ENCODE assay signal across 19 cellular contexts in genomic region chr22:27791494-27792241, GRCh38. TPM values are rescaled to one million over a fixed set of nuclear protein-coding genes. Genes with fewer than 3 reads are reported as not detected.
DNase-seq lines count a peak whose midpoint lies in the region; ATAC-seq and TF ChIP-seq lines count a peak whose summit lies in the region.
"Had no signal": no experiment of that assay in that cellular context is flagged by ENCODE, and none has a peak within 500 bp of the region (broad histone marks: within the 10 kb centered on the region; RNA-seq: fewer than 3 reads in every experiment).

No MANE protein-coding gene starts in this region.

- H3K36me3 ChIP-seq in SK-N-SH (replicated peaks in 1 of 2; ENCODE audit: control insufficient read depth in 1 of 2, insufficient read depth in 2 of 2, low read length in 1 of 2) (no peaks in the 10 kb centered on the region), stomach smooth muscle (ENCODE audit: control insufficient read depth in 2 of 2, insufficient read depth in 2 of 2, low read length in 2 of 2) (no peaks in the 10 kb centered on the region), mesendoderm (ENCODE audit: control insufficient read depth, insufficient read depth, low read length) (no peaks in the 10 kb centered on the region)
- H3K36me3 ChIP-seq: lower lobe of right lung, Peyer's patch, tibial nerve had no signal

- H3K9ac ChIP-seq in SK-N-SH (no peak overlapping the region), stomach smooth muscle (ENCODE audit: low read length in 2 of 2) (peak overlapping the region; percentile 21 to 49), mesendoderm (ENCODE audit: low read length) (no peak overlapping the region)

- CTCF ChIA-PET in SK-N-SH (lab: Yijun Ruan, JAX), result interaction anchor here (0.6 kb wide), 1 partner anchor 8 kb away, joined by 3 read pairs; no protein-coding TSS in a partner anchor

- intact Hi-C loops in activated T-helper 1 cell treated with anti-CD3 and anti-CD28 coated beads, Interleukin-12 subunit alpha, Interleukin-12 subunit beta, Interleukin-2, Interleukin-4 antibody, amounts not matched to agents 30 ng/mL and 10 ng/mL and 1 ng/mL, durations not matched to agents 14 hours and 24 hours and 36 hours (cut with micrococcal nuclease), result no loop called here

- H3K36me3 Mint-ChIP-seq in activated T-helper 1 cell treated with anti-CD3 and anti-CD28 coated beads, Interleukin-12 subunit alpha, Interleukin-12 subunit beta, Interleukin-2, Interleukin-4 antibody, amounts not matched to agents 30 ng/mL and 10 ng/mL and 1 ng/mL, durations not matched to agents 14 hours and 24 hours and 36 hours (ENCODE audit: low read depth), result no peaks in the 10 kb centered on the region
- H3K36me3 Mint-ChIP-seq: naive B cell had no signal

- no peak overlapping the region for H3K56ac ChIP-seq in mesendoderm (ENCODE audit: low read length)

- no peak for DNase-seq in SK-N-SH
- peak; percentile 34 for DNase-seq in midbrain (lab: John Stamatoyannopoulos, UW)
- no peak for DNase-seq in activated T-helper 1 cell treated with anti-CD3 and anti-CD28 coated beads, Interleukin-12 subunit alpha, Interleukin-12 subunit beta, Interleukin-2, Interleukin-4 antibody, amounts not matched to agents 30 ng/mL and 10 ng/mL and 1 ng/mL, durations not matched to agents 14 hours and 24 hours and 36 hours (ENCODE audit: low spot score)
- DNase-seq in NCI-H510A treated with DMSO at 0.1 percent for 48 hours (lab: John Stamatoyannopoulos, UW), result no peak
- DNase-seq in mesendoderm, result no peak
- DNase-seq: 8988T; activated CD4-positive, alpha-beta T cell treated with anti-CD3 and anti-CD28 coated beads, Interleukin-2, amount 10 ng/mL, durations not matched to agents 24 days and 14 days; activated CD8-positive, alpha-beta memory T cell treated with anti-CD3 and anti-CD28 coated beads, Interleukin-2, amount 50 U/mL, for 4 hours; activated gamma-delta T cell; amniotic stem cell; cortex of kidney; lower lobe of right lung; naive B cell; Peyer's patch; stimulated activated CD4-positive, alpha-beta T cell treated with anti-CD3 and anti-CD28 coated beads, Interleukin-12 subunit alpha, Interleukin-12 subunit beta, amount 100 ng/mL, for 4 hours had no signal

- no peaks in the 10 kb centered on the region for H3K79me1 ChIP-seq in mesendoderm (ENCODE audit: low read length)

- H2BK15ac ChIP-seq in mesendoderm (replicated peaks; ENCODE audit: low read depth), result no peak overlapping the region

- H3K4me3 ChIP-seq in SK-N-SH (ENCODE audit: low read depth in 2 of 2, low read length in 1 of 2) (no peak overlapping the region), stomach smooth muscle (ENCODE audit: low read length in 2 of 2) (peak overlapping the region; percentile 29 to 52), mesendoderm (ENCODE audit: low read length) (no peak overlapping the region)
- H3K4me3 ChIP-seq: lower lobe of right lung, Peyer's patch, tibial nerve had no signal

- POLR2A ChIA-PET in SK-N-SH (lab: Yijun Ruan, JAX), result no interaction called here

- H4K8ac ChIP-seq in mesendoderm (ENCODE audit: low read depth, low read length), result no peak overlapping the region

- H3K4ac ChIP-seq in mesendoderm (ENCODE audit: low read depth, low read length), result no peak overlapping the region

- no peak overlapping the region for H2BK5ac ChIP-seq in mesendoderm (ENCODE audit: low read length)

- H4K5ac ChIP-seq in mesendoderm (ENCODE audit: low read length), result no peak overlapping the region

- no peak overlapping the region for H2AK5ac ChIP-seq in mesendoderm (ENCODE audit: low read length)

- H3K9me3 ChIP-seq in SK-N-SH (no peaks in the 10 kb centered on the region), stomach smooth muscle (ENCODE audit: control insufficient read depth in 2 of 2, low read length in 2 of 2) (no peaks in the 10 kb centered on the region)
- H3K9me3 ChIP-seq: lower lobe of right lung, Peyer's patch, tibial nerve had no signal

- H3K79me2 ChIP-seq in SK-N-SH (ENCODE audit: insufficient read depth) (no peaks in the 10 kb centered on the region), mesendoderm (ENCODE audit: control insufficient read depth, insufficient read depth, low read length) (no peaks in the 10 kb centered on the region)

- H3K4me1 ChIP-seq in SK-N-SH (ENCODE audit: control insufficient read depth in 1 of 2, insufficient read depth in 2 of 2, low read depth in 1 of 2, low read length in 1 of 2) (peaks cover 0 to 2% of the 10 kb centered on the region in 2 experiments; a peak in 1 of 4 replicates), stomach smooth muscle (ENCODE audit: control insufficient read depth, insufficient read depth, low read length) (peaks cover 42% of the 10 kb centered on the region), mesendoderm (ENCODE audit: control insufficient read depth, low read depth, low read length) (peaks cover 9% of the 10 kb centered on the region)
- H3K4me1 ChIP-seq: lower lobe of right lung, Peyer's patch had no signal

- no peak overlapping the region for H3K18ac ChIP-seq in mesendoderm (ENCODE audit: low read length)

- H3K27me3 ChIP-seq in SK-N-SH (ENCODE audit: insufficient read depth), result no peaks in the 10 kb centered on the region
- H3K27me3 ChIP-seq in stomach smooth muscle (ENCODE audit: control insufficient read depth in 1 of 2, insufficient read depth in 2 of 2, low read length in 2 of 2), result no peaks in the 10 kb centered on the region
- peaks cover 10% of the 10 kb centered on the region for H3K27me3 ChIP-seq in mesendoderm (ENCODE audit: insufficient read depth, low read length, poor library complexity)
- H3K27me3 ChIP-seq: Peyer's patch had no signal

- no peak overlapping the region for H3K27ac ChIP-seq in SK-N-SH (ENCODE audit: low read depth in 2 of 2, low read length in 1 of 2)
- peak overlapping the region; percentile 55 for H3K27ac ChIP-seq in cingulate gyrus (ENCODE audit: low read depth, low read length)
- peak overlapping the region; percentile 18 for H3K27ac ChIP-seq in stomach smooth muscle (ENCODE audit: low read length)
- H3K27ac ChIP-seq in mesendoderm (ENCODE audit: low read depth, low read length), result no peak overlapping the region
- H3K27ac ChIP-seq: lower lobe of right lung had no signal

- H3K27me3 Mint-ChIP-seq in activated T-helper 1 cell treated with anti-CD3 and anti-CD28 coated beads, Interleukin-12 subunit alpha, Interleukin-12 subunit beta, Interleukin-2, Interleukin-4 antibody, amounts not matched to agents 30 ng/mL and 10 ng/mL and 1 ng/mL, durations not matched to agents 14 hours and 24 hours and 36 hours (ENCODE audit: insufficient read depth), result peaks cover 3% of the 10 kb centered on the region
- H3K27me3 Mint-ChIP-seq: activated CD4-positive, alpha-beta T cell treated with anti-CD3 and anti-CD28 coated beads, Interleukin-2, amount 10 ng/mL, durations not matched to agents 24 days and 14 days had no signal

- no peaks in the 10 kb centered on the region for H3F3A ChIP-seq in SK-N-SH (replicated peaks; ENCODE audit: insufficient read depth)

- H3K4me1 Mint-ChIP-seq in activated T-helper 1 cell treated with anti-CD3 and anti-CD28 coated beads, Interleukin-12 subunit alpha, Interleukin-12 subunit beta, Interleukin-2, Interleukin-4 antibody, amounts not matched to agents 30 ng/mL and 10 ng/mL and 1 ng/mL, durations not matched to agents 14 hours and 24 hours and 36 hours (ENCODE audit: low read depth), result no peaks in the 10 kb centered on the region
- H3K4me1 Mint-ChIP-seq: activated CD4-positive, alpha-beta T cell treated with anti-CD3 and anti-CD28 coated beads, Interleukin-2, amount 10 ng/mL, durations not matched to agents 24 days and 14 days; naive B cell had no signal

- no peak overlapping the region for H2AFZ ChIP-seq in SK-N-SH (ENCODE audit: low read depth)

- no peaks in the 10 kb centered on the region for H3K9me3 Mint-ChIP-seq in activated T-helper 1 cell treated with anti-CD3 and anti-CD28 coated beads, Interleukin-12 subunit alpha, Interleukin-12 subunit beta, Interleukin-2, Interleukin-4 antibody, amounts not matched to agents 30 ng/mL and 10 ng/mL and 1 ng/mL, durations not matched to agents 14 hours and 24 hours and 36 hours
- H3K9me3 Mint-ChIP-seq: activated CD4-positive, alpha-beta T cell treated with anti-CD3 and anti-CD28 coated beads, Interleukin-2, amount 10 ng/mL, durations not matched to agents 24 days and 14 days; naive B cell had no signal

- no peak for TF ChIP-seq RAD21 in SK-N-SH (IDR thresholded peaks at IDR 0.05; ENCODE audit: low read length)

- no peaks in the 10 kb centered on the region for H3K9me2 ChIP-seq in SK-N-SH

- H3K27ac Mint-ChIP-seq in activated T-helper 1 cell treated with anti-CD3 and anti-CD28 coated beads, Interleukin-12 subunit alpha, Interleukin-12 subunit beta, Interleukin-2, Interleukin-4 antibody, amounts not matched to agents 30 ng/mL and 10 ng/mL and 1 ng/mL, durations not matched to agents 14 hours and 24 hours and 36 hours, result no peak overlapping the region
- H3K27ac Mint-ChIP-seq: activated CD4-positive, alpha-beta T cell treated with anti-CD3 and anti-CD28 coated beads, Interleukin-2, amount 10 ng/mL, durations not matched to agents 24 days and 14 days; naive B cell had no signal

- no peak for TF ChIP-seq CTCF in SK-N-SH (IDR thresholded peaks at IDR 0.05)

- no peak overlapping the region for H3K4me3 Mint-ChIP-seq in activated T-helper 1 cell treated with anti-CD3 and anti-CD28 coated beads, Interleukin-12 subunit alpha, Interleukin-12 subunit beta, Interleukin-2, Interleukin-4 antibody, amounts not matched to agents 30 ng/mL and 10 ng/mL and 1 ng/mL, durations not matched to agents 14 hours and 24 hours and 36 hours
- H3K4me3 Mint-ChIP-seq: activated CD4-positive, alpha-beta T cell treated with anti-CD3 and anti-CD28 coated beads, Interleukin-2, amount 10 ng/mL, durations not matched to agents 24 days and 14 days; naive B cell had no signal

- no peak overlapping the region for H3K23ac ChIP-seq in mesendoderm (ENCODE audit: low read length)

- no peak overlapping the region for H2BK120ac ChIP-seq in mesendoderm (ENCODE audit: low read depth, low read length)

- H4K20me1 ChIP-seq in SK-N-SH (ENCODE audit: insufficient read depth), result no peaks in the 10 kb centered on the region

- TF ChIP-seq EP300 in SK-N-SH (IDR thresholded peaks at IDR 0.05; ENCODE audit: borderline replicate concordance in 1 of 2, low read depth in 1 of 2, low read length in 1 of 2), result no peak

- H3K4me2 ChIP-seq in SK-N-SH (no peak overlapping the region), mesendoderm (ENCODE audit: low read length) (no peak overlapping the region)

- no peak for ATAC-seq in SK-N-SH treated with all-trans-retinoic acid at 6 μM for 48 hours
- ATAC-seq: lower lobe of right lung had no signal

- WGBS in SK-N-SH (ENCODE audit: low lambda C conversion rate), result 76% methylated on average over 11 of the region's 11 CpGs
- no CpG with 5 or more reads among the region's 11 CpGs for WGBS in mesendoderm (ENCODE audit: extremely low coverage, insufficient coverage, low lambda C conversion rate)

RNA-seq across cellular contexts. Expression of gene MN1, which starts 9.9 kb away (rescaled TPM):
- 0.11 and 0.20 TPM in 2 replicates for polyA plus RNA-seq in SK-N-SH (2012; rRNA removed)
- polyA plus RNA-seq in SK-N-SH (2012; cell fraction: cytosol; rRNA removed), result 0.05 TPM in 2 replicates
- 0.16 and 0.33 TPM in 2 replicates for polyA plus RNA-seq in SK-N-SH (2012; cell fraction: nucleus; rRNA removed)
- 0.07 and 0.08 TPM in 2 replicates for total RNA-seq in activated T-helper 1 cell treated with anti-CD3 and anti-CD28 coated beads, Interleukin-12 subunit alpha, Interleukin-12 subunit beta, Interleukin-2, Interleukin-4 antibody, amounts not matched to agents 30 ng/mL and 10 ng/mL and 1 ng/mL, durations not matched to agents 14 hours and 24 hours and 36 hours
- polyA plus RNA-seq in mesendoderm (2013, experiment 1 of 2), result 1.3 TPM
- polyA plus RNA-seq in mesendoderm (2013, experiment 2 of 2), result 1.4 TPM

Comparison
In these comparisons a context has a peak if more than half of its experiments do, and no peak if none do; other contexts are left out.
1. H3K27ac ChIP-seq: peak in cingulate gyrus (single experiment) and stomach smooth muscle (single experiment); none in SK-N-SH (0 of 2) and mesendoderm (single experiment).
2. H3K4me3 ChIP-seq: peak in stomach smooth muscle (2 of 2); none in SK-N-SH (0 of 2) and mesendoderm (single experiment).
3. H3K9ac ChIP-seq: peak in stomach smooth muscle (2 of 2); none in SK-N-SH (single experiment) and mesendoderm (single experiment).